In the genomic region with DNA sequence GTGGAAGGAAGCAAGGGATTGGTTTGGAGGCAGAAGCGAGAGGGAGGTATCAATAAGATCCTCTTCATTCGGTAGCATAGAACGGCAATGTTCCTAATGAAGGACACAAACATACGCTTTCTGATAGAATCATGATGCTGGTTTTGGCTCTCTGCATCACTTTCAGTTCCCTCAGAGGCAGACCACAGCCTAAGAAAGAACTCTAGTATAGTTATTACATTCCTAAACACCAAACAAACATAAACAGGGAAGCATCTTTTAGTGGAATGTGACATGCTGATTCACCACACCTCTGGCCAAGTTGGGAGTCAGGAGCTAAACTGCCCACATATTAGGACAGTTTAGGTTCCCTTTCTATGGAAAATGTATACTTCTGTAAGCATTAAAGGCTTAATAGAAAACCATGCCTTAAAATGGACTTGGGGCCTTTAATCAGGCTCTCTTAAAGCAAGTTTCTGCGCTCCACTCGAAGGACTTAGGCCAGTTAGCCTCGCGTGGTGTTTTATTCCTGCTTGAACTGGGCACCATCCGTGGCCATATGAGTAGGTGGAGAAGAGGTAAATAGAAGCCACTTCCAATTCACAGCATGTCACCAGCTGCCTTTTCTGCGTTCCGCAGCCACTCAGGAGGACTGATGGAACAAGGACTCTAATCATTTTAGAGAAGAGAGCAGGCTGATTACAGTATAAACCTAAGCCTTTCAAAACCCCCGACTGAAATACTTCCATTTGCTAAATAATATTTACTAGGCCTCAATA, we compare ENCODE assay signal across 9 cellular contexts. TPM values are rescaled to one million over a fixed set of nuclear protein-coding genes. Genes with fewer than 3 reads are reported as not detected.
A peak's percentile ranks its signal among the peaks of the same experiment; 100 is the strongest.
DNase-seq lines count a peak whose midpoint lies in the region; ATAC-seq and TF ChIP-seq lines count a peak whose summit lies in the region.
"Had no signal": no experiment of that assay in that cellular context is flagged by ENCODE, and none has a peak within 500 bp of the region (broad histone marks: within the 10 kb centered on the region; RNA-seq: fewer than 3 reads in every experiment).

No MANE protein-coding gene starts in this region.

- no peaks in the 10 kb centered on the region for H3F3A ChIP-seq in MM.1S (ENCODE audit: insufficient read depth, low read length)

- POLR2A ChIA-PET in AG04450 (lab: Yijun Ruan, JAX): no interaction called here

- TF ChIP-seq CTCF in AG04450 (IDR thresholded peaks at IDR 0.05; ENCODE audit: low read depth, low read length) (no peak), MM.1S (IDR thresholded peaks at IDR 0.05; ENCODE audit: low read length) (no peak)

- H4K20me1 ChIP-seq in MM.1S (ENCODE audit: insufficient read depth, low read length): no peaks in the 10 kb centered on the region

- H2AFZ ChIP-seq in MM.1S (ENCODE audit: low read length): no peak overlapping the region

- CTCF ChIA-PET in AG04450 (lab: Charles Lee): interaction anchor here (1.5 kb wide), 1 partner anchor 110 kb away, joined by 4 read pairs; no protein-coding TSS in a partner anchor

- H3K4me1 ChIP-seq in MM.1S (ENCODE audit: low read length): no peaks in the 10 kb centered on the region

- H3K27me3 ChIP-seq in AG04450 (ENCODE audit: control insufficient read depth, insufficient read depth, low read length): no peaks in the 10 kb centered on the region
- H3K27me3 ChIP-seq in MM.1S (replicated peaks; ENCODE audit: insufficient read depth, low read length): no peaks in the 10 kb centered on the region

- no peaks in the 10 kb centered on the region for H3K79me2 ChIP-seq in MM.1S (ENCODE audit: low read length)

- peaks cover 32% of the 10 kb centered on the region for H3K36me3 Mint-ChIP-seq in effector memory CD8-positive, alpha-beta T cell (ENCODE audit: insufficient read depth)

- H3K27ac ChIP-seq in AG04450 (ENCODE audit: low read depth, low read length): no peak overlapping the region
- no peak overlapping the region for H3K27ac ChIP-seq in MM.1S (ENCODE audit: low read length)

- H3K4me1 Mint-ChIP-seq in effector memory CD8-positive, alpha-beta T cell (ENCODE audit: low read depth in 2 of 2): peaks cover 3 to 10% of the 10 kb centered on the region in 2 donors

- H3K36me3 ChIP-seq in MM.1S (replicated peaks; ENCODE audit: insufficient read depth, low read length): no peaks in the 10 kb centered on the region

- H3K27ac Mint-ChIP-seq in effector memory CD8-positive, alpha-beta T cell: peak overlapping the region; percentile 53 to 80

- no peaks in the 10 kb centered on the region for H3K27me3 Mint-ChIP-seq in effector memory CD8-positive, alpha-beta T cell

- no peak overlapping the region for H3K4me3 ChIP-seq in AG04450 (ENCODE audit: low read depth, low read length)
- H3K4me3 ChIP-seq in MM.1S (ENCODE audit: low read length): no peak overlapping the region

- H3K4me3 Mint-ChIP-seq in effector memory CD8-positive, alpha-beta T cell: no peak overlapping the region

- no peak overlapping the region for H3K9ac ChIP-seq in MM.1S (ENCODE audit: low read length)

- peak; percentile 52 for ATAC-seq in GM18517 (IDR thresholded peaks at IDR 0.05; ENCODE audit: unreplicated experiment)
- peak; percentile 76 for ATAC-seq in HG03159 (IDR thresholded peaks at IDR 0.05; ENCODE audit: unreplicated experiment)
- ATAC-seq in effector memory CD8-positive, alpha-beta T cell (replicated peaks): no peak

- DNase-seq in AG04450 (ENCODE audit: low read depth, low spot score) (peak; percentile 46), HuH-7 (ENCODE audit: low spot score) (no peak), MM.1S (no peak), GDM1 (lab: John Stamatoyannopoulos, UW) (no peak), middle frontal gyrus (ENCODE audit: extremely low spot score, low spot score) (no peak)
- no peak for DNase-seq in effector memory CD8-positive, alpha-beta T cell
- DNase-seq: KBM-7 had no signal

- H3K9me2 ChIP-seq in MM.1S (replicated peaks; ENCODE audit: insufficient read depth, low read length): no peaks in the 10 kb centered on the region

- H3K4me2 ChIP-seq in MM.1S (ENCODE audit: low read depth, low read length): no peak overlapping the region

- peaks cover 3% of the 10 kb centered on the region; the same call in 1 of the 2 replicates for H3K9me3 ChIP-seq in AG04450 (ENCODE audit: control insufficient read depth, insufficient read depth, low read length)
- H3K9me3 ChIP-seq in MM.1S (replicated peaks; ENCODE audit: insufficient read depth, low read length): no peaks in the 10 kb centered on the region

- no peaks in the 10 kb centered on the region for H3K9me3 Mint-ChIP-seq in effector memory CD8-positive, alpha-beta T cell

RNA-seq across cellular contexts. Expression of a gene that starts 53.7 kb away (rescaled TPM):
- 87.4 and 108 TPM in 2 replicates for polyA plus RNA-seq in AG04450 (2011; rRNA removed)
- 44.7 and 89.4 TPM in 2 replicates for polyA minus RNA-seq in AG04450 (2011; rRNA and poly(A)+ RNA removed)
